8 cellular contexts compared by ENCODE assay signal in genomic region chr16:3022697-3023414, GRCh38. TPM values are rescaled to one million over a fixed set of nuclear protein-coding genes. Genes with fewer than 3 reads are reported as not detected.
A peak's percentile ranks its signal among the peaks of the same experiment; 100 is the strongest.
DNase-seq lines count a peak whose midpoint lies in the region; ATAC-seq and TF ChIP-seq lines count a peak whose summit lies in the region.

No MANE protein-coding gene starts in this region.

- peaks cover 28% of the 10 kb centered on the region for H3K36me3 ChIP-seq in BJ (ENCODE audit: control insufficient read depth, insufficient read depth, low read length)
- peaks cover 17% of the 10 kb centered on the region for H3K36me3 ChIP-seq in HUES64 (ENCODE audit: insufficient read depth, low read length)
- H3K36me3 ChIP-seq in kidney epithelial cell (ENCODE audit: control insufficient read depth, insufficient read depth, low read length) = peaks cover 4% of the 10 kb centered on the region

- WGBS in HUES64 = 28% methylated on average over 8 of the region's 8 CpGs
- WGBS in adipose tissue, 3 donors = 31 to 49% (median 33%) methylated on average over 8 of the region's 8 CpGs

- POLR2A ChIA-PET in BJ (lab: Charles Lee) = interaction anchor here (0.5 kb wide), 1 partner anchor 502 kb away, joined by 3 read pairs; no protein-coding TSS in a partner anchor

- CTCF ChIA-PET in BJ (lab: Yijun Ruan, JAX) = interaction anchor here (0.8 to 6.3 kb wide), 7 partner anchors 9 to 155 kb away, joined by 3 to 78 read pairs (median 5); no protein-coding TSS in a partner anchor

- DNase-seq in BJ (ENCODE audit: low read depth) (no peak), kidney epithelial cell (ENCODE audit: low read depth) (no peak), HuH-7 (ENCODE audit: low spot score) (no peak)

- H3K9ac ChIP-seq in HUES64 (ENCODE audit: low read depth, low read length) = peak overlapping the region; percentile 92

- H3K27ac ChIP-seq in HUES64 (ENCODE audit: low read depth, low read length) = peak overlapping the region; percentile 100
- H3K27ac ChIP-seq in adipose tissue (ENCODE audit: low read depth, low read length) = peak overlapping the region; percentile 62
- peak overlapping the region; percentile 88 for H3K27ac ChIP-seq in temporal lobe (ENCODE audit: low read depth, low read length)

- no peak for ATAC-seq in GM19328 (IDR thresholded peaks at IDR 0.05; ENCODE audit: unreplicated experiment)
- ATAC-seq in HG03520 (IDR thresholded peaks at IDR 0.05; ENCODE audit: unreplicated experiment) = no peak

- peaks cover 18% of the 10 kb centered on the region for H3K4me1 ChIP-seq in HUES64 (ENCODE audit: insufficient read depth, low read length)

- H3K27me3 ChIP-seq in BJ (ENCODE audit: control insufficient read depth, insufficient read depth, low read length) (no peaks in the 10 kb centered on the region), HUES64 (ENCODE audit: insufficient read depth, low read length) (no peaks in the 10 kb centered on the region), kidney epithelial cell (ENCODE audit: control insufficient read depth, insufficient read depth, low read length) (no peaks in the 10 kb centered on the region)

- TF ChIP-seq CTCF in BJ (IDR thresholded peaks at IDR 0.05; ENCODE audit: insufficient read depth, low read depth, low read length) (no peak), kidney epithelial cell (IDR thresholded peaks at IDR 0.05; ENCODE audit: insufficient read depth, low read length, poor library complexity, severe bottlenecking) (no peak)

- no peaks in the 10 kb centered on the region for H3K9me3 ChIP-seq in HUES64 (ENCODE audit: insufficient read depth, low read depth, low read length)

- H3K4me3 ChIP-seq in BJ (ENCODE audit: low read depth, low read length) (peak overlapping the region; percentile 59), HUES64 (ENCODE audit: low read length) (peak overlapping the region; percentile 78), kidney epithelial cell (ENCODE audit: low read depth, low read length) (peak overlapping the region; percentile 60)

RNA-seq across cellular contexts. Expression of gene HCFC1R1, which starts 0.9 kb away (rescaled TPM):
- polyA plus RNA-seq in BJ (2011; rRNA removed) = 26.2 and 33.7 TPM in 2 replicates
- polyA minus RNA-seq in BJ (2011; rRNA and poly(A)+ RNA removed) = 18.4 and 22.0 TPM in 2 replicates
- polyA plus RNA-seq in HUES64 (2013, experiment 1 of 2) = 64.6 TPM
- 74.2 TPM for polyA plus RNA-seq in HUES64 (2013, experiment 2 of 2)
- 100 to 1,000 TPM in 1 of 3 donors, 10 to 100 TPM in 2; 28.0 to 107 (median 55.0) TPM for polyA plus RNA-seq in adipose tissue
- 10.2 and 18.4 TPM in 2 replicates for total RNA-seq in kidney epithelial cell
- 8.1 TPM for total RNA-seq in temporal lobe

RNA-seq across cellular contexts. Expression of gene THOC6, which starts 1.0 kb away (rescaled TPM):
- polyA plus RNA-seq in BJ (2011; rRNA removed) = 11.0 and 20.5 TPM in 2 replicates
- 11.3 and 15.4 TPM in 2 replicates for polyA minus RNA-seq in BJ (2011; rRNA and poly(A)+ RNA removed)
- 53.2 TPM for polyA plus RNA-seq in HUES64 (2013, experiment 1 of 2)
- polyA plus RNA-seq in HUES64 (2013, experiment 2 of 2) = 46.4 TPM
- 10 to 100 TPM; 11.3 to 25.2 (median 24.8) TPM for polyA plus RNA-seq in adipose tissue
- total RNA-seq in kidney epithelial cell = 12.2 and 17.0 TPM in 2 replicates
- total RNA-seq in temporal lobe = 3.9 TPM

RNA-seq across cellular contexts. Expression of gene TNFRSF12A, which starts 2.7 kb away (rescaled TPM):
- polyA plus RNA-seq in BJ (2011; rRNA removed) (218 and 282 TPM in 2 replicates), adipose tissue (100 to 1,000 TPM in 1 of 3 donors, 10 to 100 TPM in 2; 23.7 to 149 (median 50.2) TPM)
- polyA minus RNA-seq in BJ (2011; rRNA and poly(A)+ RNA removed) = 74.1 and 102 TPM in 2 replicates
- polyA plus RNA-seq in HUES64 (2013, experiment 1 of 2) = 63.8 TPM
- 60.7 TPM for polyA plus RNA-seq in HUES64 (2013, experiment 2 of 2)
- total RNA-seq in kidney epithelial cell (572 and 754 TPM in 2 replicates), temporal lobe (1.2 TPM)

RNA-seq across cellular contexts. Expression of gene CLDN6, which starts 4.9 kb away (rescaled TPM):
- polyA plus RNA-seq in BJ (2011; rRNA removed) = 0.12 TPM in 1 of 2 replicates, not detected in the other
- not detected in 2 replicates for polyA minus RNA-seq in BJ (2011; rRNA and poly(A)+ RNA removed)
- 517 TPM for polyA plus RNA-seq in HUES64 (2013, experiment 1 of 2)
- 422 TPM for polyA plus RNA-seq in HUES64 (2013, experiment 2 of 2)
- polyA plus RNA-seq in adipose tissue = under 1 TPM in 1 of 3 donors, not detected in 2; 0.86 TPM
- 319 and 359 TPM in 2 replicates for total RNA-seq in kidney epithelial cell
- total RNA-seq in temporal lobe = 0.49 TPM

RNA-seq across cellular contexts. Expression of gene CLDN9, which starts 10.1 kb away (rescaled TPM):
- polyA plus RNA-seq in BJ (2011; rRNA removed) (not detected in 2 replicates), adipose tissue (1 to 10 TPM in 1 of 3 donors, under 1 TPM in 1, not detected in 1; 0.30 to 2.8 TPM)
- not detected in 2 replicates for polyA minus RNA-seq in BJ (2011; rRNA and poly(A)+ RNA removed)
- 0.25 TPM for polyA plus RNA-seq in HUES64 (2013, experiment 1 of 2)
- polyA plus RNA-seq in HUES64 (2013, experiment 2 of 2) = 0.44 TPM
- total RNA-seq in kidney epithelial cell (1.0 and 3.1 TPM in 2 replicates), temporal lobe (not detected)

Comparison
In these comparisons a context has a peak if more than half of its experiments do, and no peak if none do; other contexts are left out.
1. RNA of gene TNFRSF12A, which starts 2.7 kb away (total RNA-seq): 572 to 754 TPM in kidney epithelial cell; 1.2 TPM in temporal lobe (single experiment); every median in the first group is over 100 times any median in the second.
2. Peak in every context shown above with its lines, with median percentiles within 50 percentile points of each other: H3K4me3 ChIP-seq and H3K27ac ChIP-seq.